8 cellular contexts compared by ENCODE assay signal in the genomic region with DNA sequence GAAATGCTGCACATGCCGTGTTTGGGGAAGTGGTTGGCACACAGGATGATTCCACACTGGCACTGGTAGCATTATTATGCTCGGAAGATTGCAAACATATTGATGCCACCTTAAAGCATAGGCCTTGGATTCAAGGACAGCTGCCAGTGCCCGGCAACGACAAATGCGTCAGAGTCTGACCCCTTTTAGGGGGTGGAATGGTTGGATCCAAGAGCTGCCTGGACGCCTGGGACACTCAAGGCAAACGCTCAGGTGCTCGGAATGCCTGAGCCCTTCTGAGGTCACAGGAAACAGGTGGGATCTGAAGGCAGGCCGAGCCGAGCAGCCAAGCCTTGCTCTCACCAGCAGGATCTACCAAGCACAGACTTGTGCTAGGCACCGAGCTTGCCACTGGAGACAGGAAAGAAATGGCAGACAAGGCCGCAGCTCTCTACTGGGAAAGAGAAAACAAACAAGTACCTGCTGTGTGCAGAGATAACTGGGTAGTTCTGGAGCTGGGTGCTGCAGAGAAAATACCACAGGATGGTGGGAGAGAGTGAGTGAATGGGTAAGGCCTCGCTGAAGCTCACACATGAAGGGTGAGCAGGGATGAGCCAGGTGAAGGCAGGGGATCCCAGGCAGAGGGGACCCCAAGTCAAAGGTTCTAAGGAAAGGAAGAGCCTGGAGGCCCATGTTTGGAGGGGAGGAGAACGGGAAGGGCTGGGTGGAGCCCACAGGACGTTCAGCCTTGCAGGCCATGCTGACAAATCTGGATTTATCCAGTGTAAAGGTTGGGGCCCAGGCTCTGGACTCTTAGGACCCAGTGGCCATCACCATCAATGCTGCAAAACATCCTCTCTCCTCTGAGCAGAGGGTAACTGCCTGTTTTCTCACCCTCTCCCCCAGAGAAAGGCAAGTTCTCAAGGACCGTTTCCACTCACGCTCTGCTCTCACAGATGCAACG. TPM values are rescaled to one million over a fixed set of nuclear protein-coding genes. Genes with fewer than 3 reads are reported as not detected.
DNase-seq lines count a peak whose midpoint lies in the region; ATAC-seq and TF ChIP-seq lines count a peak whose summit lies in the region.

No MANE protein-coding gene starts in this region.

- H3K27me3 Mint-ChIP-seq in GM23338 (ENCODE audit: insufficient read depth, low read depth, poor library complexity), result peaks cover 3% of the 10 kb centered on the region

- H3K36me3 ChIP-seq in GM23338 (ENCODE audit: insufficient read depth) (no peaks in the 10 kb centered on the region), SU-DHL-6 (ENCODE audit: low read length) (no peaks in the 10 kb centered on the region), fibroblast of lung (ENCODE audit: control insufficient read depth, insufficient read depth, low read length) (peaks cover 5% of the 10 kb centered on the region), rectal smooth muscle tissue (ENCODE audit: control insufficient read depth, insufficient read depth, low read length) (peaks cover 2% of the 10 kb centered on the region)

- H3K36me3 Mint-ChIP-seq in GM23338 (ENCODE audit: low read depth), result peaks cover 3% of the 10 kb centered on the region; the same call in 1 of the 3 replicates

- TF ChIP-seq CTCF in GM23338 (conservative IDR thresholded peaks at IDR 0.05; ENCODE audit: low read depth in 2 of 2) (no peak), SU-DHL-6 (IDR thresholded peaks at IDR 0.05; ENCODE audit: insufficient read depth, low read length, poor library complexity, severe bottlenecking) (no peak), fibroblast of lung (conservative IDR thresholded peaks at IDR 0.05 in 1 of 2, IDR thresholded peaks at IDR 0.05 in 1 of 2; ENCODE audit: low read depth in 1 of 2, low read length in 2 of 2) (no peak)

- peaks cover 14% of the 10 kb centered on the region for H3K4me1 ChIP-seq in GM23338 (ENCODE audit: insufficient read depth)
- H3K4me1 ChIP-seq in fibroblast of lung (ENCODE audit: control insufficient read depth, extremely low read depth, insufficient read depth, low read length), result peaks cover 34% of the 10 kb centered on the region
- H3K4me1 ChIP-seq in rectal smooth muscle tissue (ENCODE audit: control insufficient read depth, insufficient read depth, low read length), result peaks cover 32% of the 10 kb centered on the region

- DNase-seq in GM23338 (ENCODE audit: low spot score) (peak; percentile 72), fibroblast of lung (ENCODE audit: low read depth in 2 of 2) (peak in 1 of 2 donors; percentile 36), AML-193 (lab: John Stamatoyannopoulos, UW) (no peak), 8988T (no peak)

- H3K79me2 ChIP-seq in GM23338 (replicated peaks; ENCODE audit: insufficient read depth), result peaks cover 92% of the 10 kb centered on the region
- peaks cover 99% of the 10 kb centered on the region for H3K79me2 ChIP-seq in SU-DHL-6 (ENCODE audit: insufficient read depth, low read length)
- H3K79me2 ChIP-seq in fibroblast of lung (ENCODE audit: control insufficient read depth, insufficient read depth, low read length), result peaks cover 88% of the 10 kb centered on the region

- H2AFZ ChIP-seq in GM23338 (no peak overlapping the region), SU-DHL-6 (ENCODE audit: low read depth, low read length, severe bottlenecking) (no peak overlapping the region), fibroblast of lung (ENCODE audit: low read length) (no peak overlapping the region)

- no peak overlapping the region for H3K4me3 Mint-ChIP-seq in GM23338

- ATAC-seq in GM23338, result peak; percentile 71
- ATAC-seq in GM21529 (IDR thresholded peaks at IDR 0.05; ENCODE audit: unreplicated experiment), result no peak
- ATAC-seq in HG02798 (IDR thresholded peaks at IDR 0.05; ENCODE audit: poor library complexity, unreplicated experiment), result no peak

- H3K27ac Mint-ChIP-seq in GM23338, result peak overlapping the region; percentile 87

- H3K27me3 ChIP-seq in GM23338 (ENCODE audit: insufficient read depth) (no peaks in the 10 kb centered on the region), SU-DHL-6 (ENCODE audit: low read length) (no peaks in the 10 kb centered on the region), fibroblast of lung (ENCODE audit: control insufficient read depth, insufficient read depth, low read length) (no peaks in the 10 kb centered on the region), rectal smooth muscle tissue (ENCODE audit: control insufficient read depth, insufficient read depth, low read length) (no peaks in the 10 kb centered on the region)

- H3F3A ChIP-seq in GM23338 (replicated peaks; ENCODE audit: low read depth), result peaks cover 14% of the 10 kb centered on the region; the same call in 1 of the 2 replicates
- no peaks in the 10 kb centered on the region for H3F3A ChIP-seq in SU-DHL-6 (ENCODE audit: insufficient read depth)

- H3K27ac ChIP-seq in GM23338 (ENCODE audit: low read depth) (peak overlapping the region; percentile 86), SU-DHL-6 (ENCODE audit: low read depth, low read length) (0 out of 2 replicates have a peak overlapping the region, but pooled peaks have one; percentile 1), fibroblast of lung (ENCODE audit: insufficient read depth, low read length) (peak overlapping the region; percentile 8), rectal smooth muscle tissue (ENCODE audit: low read depth, low read length) (peak overlapping the region; percentile 21)

- peaks cover 46% of the 10 kb centered on the region for H3K4me1 Mint-ChIP-seq in GM23338

- no peaks in the 10 kb centered on the region for H3K9me3 Mint-ChIP-seq in GM23338

- H3K9ac ChIP-seq in SU-DHL-6 (ENCODE audit: low read length), result no peak overlapping the region; the same call in 1 of the 2 replicates
- no peak overlapping the region for H3K9ac ChIP-seq in fibroblast of lung (ENCODE audit: insufficient read depth, low read length)
- H3K9ac ChIP-seq in rectal smooth muscle tissue (ENCODE audit: low read length), result no peak overlapping the region

- H3K4me3 ChIP-seq in GM23338 (no peak overlapping the region), SU-DHL-6 (ENCODE audit: insufficient read depth, low read length, poor library complexity, severe bottlenecking) (no peak overlapping the region), fibroblast of lung (replicated peaks in 1 of 4; ENCODE audit: control extremely low read depth in 1 of 4, insufficient read depth in 1 of 4, low read depth in 3 of 4, low read length in 4 of 4) (no peak overlapping the region), rectal smooth muscle tissue (ENCODE audit: low read length) (peak overlapping the region; percentile 1)

- H3K9me2 ChIP-seq in GM23338 (ENCODE audit: insufficient read depth) (no peaks in the 10 kb centered on the region), SU-DHL-6 (replicated peaks; ENCODE audit: insufficient read depth, low read length) (no peaks in the 10 kb centered on the region)

- H3K9me3 ChIP-seq in SU-DHL-6 (ENCODE audit: insufficient read depth, low read length) (no peaks in the 10 kb centered on the region), fibroblast of lung (ENCODE audit: control insufficient read depth, insufficient read depth, low read depth, low read length) (no peaks in the 10 kb centered on the region)

- H3K4me2 ChIP-seq in GM23338 (peak overlapping the region; percentile 61), SU-DHL-6 (ENCODE audit: low read depth, low read length, poor library complexity, severe bottlenecking) (peak overlapping the region; percentile 24), fibroblast of lung (ENCODE audit: extremely low read depth, insufficient read depth, low read length) (no peak overlapping the region)

- H4K20me1 ChIP-seq in GM23338 (replicated peaks; ENCODE audit: insufficient read depth) (peaks cover 81% of the 10 kb centered on the region), SU-DHL-6 (ENCODE audit: low read depth, low read length) (peaks cover 32% of the 10 kb centered on the region; the same call in 1 of the 2 replicates), fibroblast of lung (ENCODE audit: control insufficient read depth, extremely low read depth, insufficient read depth, low read length) (no peaks in the 10 kb centered on the region)

TF ChIP-seq in GM23338, 12 proteins besides CTCF, POLR2A, EP300 and RAD21:
- TF ChIP-seq CREB1 (CRISPR knock-in tag; IDR thresholded peaks at IDR 0.05; ENCODE audit: low read depth) (no peak), NANOG (IDR thresholded peaks at IDR 0.05; ENCODE audit: borderline replicate concordance) (no peak)

RNA-seq across cellular contexts. Expression of gene RANBP3, which starts 9.2 kb away (rescaled TPM):
- total RNA-seq in GM23338 (2014; rRNA removed; shearing (Covaris generic)), result 98.3 and 105 TPM in 2 replicates
- polyA plus RNA-seq in GM23338 (2016; fragmentation: Nextera tagmentation; extraction: Ambion mirVana) (40.2 and 41.2 TPM in 2 replicates), fibroblast of lung (59.4 and 72.9 TPM in 2 replicates)
- total RNA-seq in fibroblast of lung, result 32.1 and 39.8 TPM in 2 replicates
- polyA plus RNA-seq in fibroblast of lung (2012), result 64.1 and 75.1 TPM in 2 replicates
- polyA minus RNA-seq in fibroblast of lung (ENCODE audit: low replicate concordance), result 72.2 and 78.5 TPM in 2 replicates

RNA-seq across cellular contexts. Expression of gene CAPS, which starts 54.6 kb away (rescaled TPM):
- 0.74 and 3.2 TPM in 2 replicates for total RNA-seq in GM23338 (2014; rRNA removed; shearing (Covaris generic))
- polyA plus RNA-seq in GM23338 (2016; fragmentation: Nextera tagmentation; extraction: Ambion mirVana), result 1.5 and 2.5 TPM in 2 replicates
- total RNA-seq in fibroblast of lung, result 2.6 and 7.3 TPM in 2 replicates
- 0.77 and 1.6 TPM in 2 replicates for polyA plus RNA-seq in fibroblast of lung
- 1.5 and 3.1 TPM in 2 replicates for polyA plus RNA-seq in fibroblast of lung (2012)
- polyA minus RNA-seq in fibroblast of lung (ENCODE audit: low replicate concordance), result 0.33 and 0.47 TPM in 2 replicates

Comparison
In these comparisons a context has a peak if more than half of its experiments do, and no peak if none do; other contexts are left out.
1. H3K27ac ChIP-seq: peak in every context shown above with its lines; median percentile 86 in GM23338; 21 in rectal smooth muscle tissue; 8 in fibroblast of lung; 1 in SU-DHL-6.